ENCODE assay signal across 30 cellular contexts in the genomic region with DNA sequence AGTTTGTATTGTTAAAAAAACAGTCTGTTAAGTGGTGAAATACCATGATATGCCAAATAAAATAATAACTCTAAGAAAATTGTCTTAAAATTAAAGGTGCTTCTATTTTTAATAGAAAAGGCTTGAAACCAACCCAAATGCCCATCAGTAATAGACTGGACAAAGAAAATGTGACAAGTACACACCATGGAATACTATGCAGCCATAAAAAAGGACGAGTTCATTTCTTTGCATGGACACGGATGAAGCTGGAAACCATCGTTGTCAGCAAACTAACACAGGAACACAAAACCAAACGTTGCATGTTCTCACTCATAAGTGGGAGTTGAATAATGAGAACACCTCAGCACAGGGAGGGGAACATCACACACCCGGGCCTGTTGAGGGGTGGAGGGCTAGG. TPM values are rescaled to one million over a fixed set of nuclear protein-coding genes. Genes with fewer than 3 reads are reported as not detected.
"Had no signal": no experiment of that assay in that cellular context is flagged by ENCODE, and none has a peak within 500 bp of the region (broad histone marks: within the 10 kb centered on the region; RNA-seq: fewer than 3 reads in every experiment).

No MANE protein-coding gene starts in this region.

- H3K27me3 ChIP-seq: colonic mucosa, foreskin keratinocyte had no signal

- DNase-seq: colonic mucosa; cortex of kidney; dermis blood vessel endothelial cell; dorsolateral prefrontal cortex; effector CD4-positive, alpha-beta T cell; effector CD8-positive, alpha-beta T cell; effector memory CD4-positive, alpha-beta T cell; effector memory CD8-positive, alpha-beta T cell; endodermal cell; erythroblast; esophagus squamous epithelium; foreskin fibroblast; foreskin keratinocyte; foreskin melanocyte; gastrocnemius medialis; glutamatergic neuron; head of caudate nucleus; heart left ventricle had no signal

- H3K4me3 ChIP-seq: colonic mucosa, coronary artery, dorsolateral prefrontal cortex, esophagus muscularis mucosa, esophagus squamous epithelium, gastrocnemius medialis, gastroesophageal sphincter, heart left ventricle, hepatocyte had no signal

- H3K36me3 ChIP-seq: colonic mucosa, esophagus muscularis mucosa, esophagus squamous epithelium, gastrocnemius medialis, gastroesophageal sphincter, heart left ventricle had no signal

- ATAC-seq: effector memory CD8-positive, alpha-beta T cell; esophagus mucosa; foreskin keratinocyte; gastrocnemius medialis; gastroesophageal sphincter; heart left ventricle had no signal

- H3K79me2 ChIP-seq: hepatocyte had no signal

- H3K9me3 ChIP-seq: colonic mucosa, esophagus muscularis mucosa, esophagus squamous epithelium, gastrocnemius medialis, gastroesophageal sphincter had no signal

- H3K27ac ChIP-seq: colonic mucosa, coronary artery, dorsolateral prefrontal cortex, epithelial cell of prostate, esophagus muscularis mucosa, esophagus squamous epithelium, foreskin keratinocyte, gastrocnemius medialis, gastroesophageal sphincter, heart left ventricle, hepatocyte had no signal

- H3K4me2 ChIP-seq: hepatocyte had no signal

- H3K4me1 ChIP-seq: colonic mucosa, esophagus muscularis mucosa, esophagus squamous epithelium, foreskin keratinocyte, gastrocnemius medialis, gastroesophageal sphincter, heart left ventricle had no signal

- FAIRE-seq: colon, endometrium, endothelial cell of umbilical vein, frontal cortex had no signal

- H2AFZ ChIP-seq: hepatocyte had no signal

RNA-seq across cellular contexts. Expression of gene CNTNAP2, which starts 7.1 kb away (rescaled TPM):
- total RNA-seq: dermis blood vessel endothelial cell, endothelial cell of umbilical vein, fibroblast of lung, fibroblast of villous mesenchyme, gastrocnemius medialis had no signal
- polyA plus RNA-seq: endothelial cell of umbilical vein, fibroblast of lung had no signal
